11 cellular contexts compared by ENCODE assay signal in the genomic region with DNA sequence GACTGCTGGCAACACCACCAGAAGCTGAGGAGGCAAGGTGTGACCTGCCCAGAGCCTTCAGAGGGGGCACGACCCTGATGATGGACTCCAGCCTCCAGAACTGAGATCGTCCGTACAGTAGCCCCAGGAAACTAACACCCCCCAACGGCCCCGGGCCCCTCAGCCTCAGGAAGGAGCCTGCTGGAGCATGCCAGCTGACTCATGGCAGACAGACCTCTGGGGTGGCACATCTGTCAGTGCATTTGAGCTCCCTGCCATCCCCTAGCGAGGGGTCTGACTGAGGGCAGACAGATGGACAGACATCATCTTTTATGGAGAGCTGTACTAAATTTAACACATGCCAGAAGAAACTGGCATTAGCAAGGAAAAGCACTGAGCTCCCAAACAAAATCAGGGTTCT. TPM values are rescaled to one million over a fixed set of nuclear protein-coding genes. Genes with fewer than 3 reads are reported as not detected.
A peak's percentile ranks its signal among the peaks of the same experiment; 100 is the strongest.
DNase-seq lines count a peak whose midpoint lies in the region; ATAC-seq lines count a peak whose summit lies in the region.
"Not testable (repeated sequence)": the region's sequence is repeated elsewhere in the genome, so short reads cannot be mapped to it uniquely, and the experiment has no call there.
"Had no signal": no experiment of that assay in that cellular context is flagged by ENCODE, and none has a peak within 500 bp of the region (broad histone marks: within the 10 kb centered on the region; RNA-seq: fewer than 3 reads in every experiment).

No MANE protein-coding gene starts in this region.

- intact Hi-C loops in Right ventricle myocardium inferior (cut with DNase I); posterior vena cava (cut with DNase I): not testable (repeated sequence)

- not testable (repeated sequence) for ATAC-seq in Right ventricle myocardium inferior

- DNase-seq in ELR (ENCODE audit: low read depth): peak; percentile 0
- peak; percentile 0 for DNase-seq in brain pericyte (ENCODE audit: low read depth, low spot score)
- peak; percentile 50 for DNase-seq in Right ventricle myocardium inferior (ENCODE audit: missing footprints)
- peak; percentile 72 for DNase-seq in posterior vena cava (ENCODE audit: low spot score)

RNA-seq across cellular contexts. Expression of a gene that starts 12.4 kb away (rescaled TPM):
- 1.0 TPM for total RNA-seq in Right ventricle myocardium inferior
- 1 to 10 TPM in 1 of 2 donors, under 1 TPM in 1; 0.62 to 1.2 TPM for total RNA-seq in posterior vena cava
- total RNA-seq: A673 had no signal

RNA-seq across cellular contexts. Expression of a gene that starts 22.0 kb away (rescaled TPM):
- total RNA-seq in Right ventricle myocardium inferior (not detected), posterior vena cava (not detected)
- total RNA-seq: A673; B cell; Caco-2; Calu3; CD8-positive, alpha-beta T cell; G401; GM12878 had no signal

Comparison
In these comparisons a context has a peak if more than half of its experiments do, and no peak if none do; other contexts are left out.
1. DNase-seq: peak in every context shown above with its lines; median percentile 72 in posterior vena cava; 50 in Right ventricle myocardium inferior; 0 in ELR; 0 in brain pericyte.